20 cellular contexts compared by ENCODE assay signal in the genomic region with DNA sequence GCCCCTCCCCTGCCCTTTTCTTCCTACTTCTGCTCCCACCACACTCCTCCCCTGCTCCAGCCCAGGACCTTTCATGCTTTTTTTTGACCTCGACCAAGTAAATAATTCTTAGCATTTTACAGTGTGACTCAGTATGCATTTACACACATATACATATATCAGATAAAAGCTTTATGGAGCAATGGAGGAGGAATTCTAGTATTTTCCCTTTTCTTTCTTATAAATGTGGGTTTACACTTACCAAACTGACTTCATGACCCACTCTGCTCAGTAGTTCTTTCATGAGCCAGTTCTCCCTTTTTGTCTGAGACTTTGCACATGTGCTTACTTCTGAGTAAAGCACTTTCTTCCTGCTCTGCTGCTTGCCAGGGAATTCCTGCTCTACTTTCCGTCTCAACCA.
"Had no signal": no experiment of that assay in that cellular context is flagged by ENCODE, and none has a peak within 500 bp of the region (broad histone marks: within the 10 kb centered on the region; RNA-seq: fewer than 3 reads in every experiment).

No MANE protein-coding gene starts in this region.

- DNase-seq: activated CD4-positive, alpha-beta T cell treated with anti-CD3 and anti-CD28 coated beads, Interleukin-2, amount 50 U/mL, for 1 hour; activated naive CD4-positive, alpha-beta T cell; activated naive CD8-positive, alpha-beta T cell treated with anti-CD3 and anti-CD28 coated beads, Interleukin-2, amount 10 ng/mL, durations not matched to agents 7 days and 5 days; activated T-cell treated with anti-CD3 and anti-CD28 coated beads for 4 hours; aorta; foreskin keratinocyte; occipital lobe; right cardiac atrium; small intestine; stimulated activated CD4-positive, alpha-beta T cell treated with anti-CD3 and anti-CD28 coated beads, Interleukin-4, amount 100 ng/mL, for 4 hours; stimulated activated CD8-positive, alpha-beta memory T cell treated with anti-CD3 and anti-CD28 coated beads, Interleukin-4, amount 100 ng/mL, for 48 hours; stimulated activated naive CD4-positive, alpha-beta T cell treated with Interleukin-2 at 50 U/mL for 16 hours; substantia nigra had no signal

- H3K27ac ChIP-seq: cardiac muscle cell, foreskin keratinocyte, tibial nerve had no signal

- H3K36me3 ChIP-seq: cardiac muscle cell, tibial nerve had no signal

- H3K27me3 Mint-ChIP-seq: progenitor cell of endocrine pancreas had no signal

- H3K9me3 Mint-ChIP-seq: activated naive CD8-positive, alpha-beta T cell treated with anti-CD3 and anti-CD28 coated beads, Interleukin-2, amount 10 ng/mL, durations not matched to agents 7 days and 5 days; nephron; T-helper 2 cell treated with Interferon-gamma antibody and Interleukin-4, amounts not matched to agents 5 μg/mL and 100 μg/mL, for 36 hours had no signal

- H3K27ac Mint-ChIP-seq: activated naive CD8-positive, alpha-beta T cell treated with anti-CD3 and anti-CD28 coated beads, Interleukin-2, amount 10 ng/mL, durations not matched to agents 7 days and 5 days; nephron; progenitor cell of endocrine pancreas; T-helper 2 cell treated with Interferon-gamma antibody and Interleukin-4, amounts not matched to agents 5 μg/mL and 100 μg/mL, for 36 hours had no signal

- H3K4me3 ChIP-seq: cardiac muscle cell, tibial nerve had no signal

- H3K4me1 ChIP-seq: foreskin keratinocyte, tibial nerve had no signal

- H3K4me3 Mint-ChIP-seq: activated naive CD8-positive, alpha-beta T cell treated with anti-CD3 and anti-CD28 coated beads, Interleukin-2, amount 10 ng/mL, durations not matched to agents 7 days and 5 days; nephron; T-helper 2 cell treated with Interferon-gamma antibody and Interleukin-4, amounts not matched to agents 5 μg/mL and 100 μg/mL, for 36 hours had no signal

- H3K9me3 ChIP-seq: tibial nerve had no signal

- H3K27me3 ChIP-seq: cardiac muscle cell, foreskin keratinocyte, tibial nerve had no signal

- H3K36me3 Mint-ChIP-seq: activated naive CD8-positive, alpha-beta T cell treated with anti-CD3 and anti-CD28 coated beads, Interleukin-2, amount 10 ng/mL, durations not matched to agents 7 days and 5 days had no signal

- ATAC-seq: activated CD4-positive, CD25-positive, alpha-beta regulatory T cell treated with anti-CD3 and anti-CD28 coated beads, Interleukin-2, amount 50 U/mL, for 24 hours; esophagus mucosa; foreskin keratinocyte; right cardiac atrium had no signal

- H3K4me1 Mint-ChIP-seq: activated naive CD8-positive, alpha-beta T cell treated with anti-CD3 and anti-CD28 coated beads, Interleukin-2, amount 10 ng/mL, durations not matched to agents 7 days and 5 days; nephron had no signal
